ENCODE assay signal across 8 cellular contexts in genomic region chr20:57718490-57719009, GRCh38.
DNase-seq lines count a peak whose midpoint lies in the region; ATAC-seq lines count a peak whose summit lies in the region.

No MANE protein-coding gene starts in this region.

- ATAC-seq in GM19043 (IDR thresholded peaks at IDR 0.05; ENCODE audit: low read depth, unreplicated experiment) (peak; percentile 94), HG03342 (IDR thresholded peaks at IDR 0.05; ENCODE audit: unreplicated experiment) (peak; percentile 96)

- DNase-seq in AG08396 (ENCODE audit: low spot score) (peak; percentile 99), NCI-H446 (lab: John Stamatoyannopoulos, UW) (peak; percentile 92 to 98), dedifferentiated amniotic fluid mesenchymal stem cell (ENCODE audit: extremely low spot score) (peak; percentile 98), left kidney (ENCODE audit: low read depth, low spot score) (peak; percentile 99)
- peak; percentile 80 to 92 for DNase-seq in activated CD4-positive, alpha-beta T cell treated with anti-CD3 and anti-CD28 coated beads, Interleukin-2, amount 50 U/mL, for 24 hours (ENCODE audit: low read depth in 1 of 2, low spot score in 1 of 2)
- peak; percentile 83 to 87 for DNase-seq in stimulated activated CD4-positive, alpha-beta T cell treated with anti-CD3 and anti-CD28 coated beads, Interleukin-1b, Interleukin-23, amount 100 ng/mL, for 4 hours (ENCODE audit: low read depth in 2 of 2)

Comparison
In these comparisons a context has a peak if more than half of its experiments do, and no peak if none do; other contexts are left out.
1. Peak in every context shown above with its lines: DNase-seq and ATAC-seq.